20 cellular contexts compared by ENCODE assay signal in the genomic region with DNA sequence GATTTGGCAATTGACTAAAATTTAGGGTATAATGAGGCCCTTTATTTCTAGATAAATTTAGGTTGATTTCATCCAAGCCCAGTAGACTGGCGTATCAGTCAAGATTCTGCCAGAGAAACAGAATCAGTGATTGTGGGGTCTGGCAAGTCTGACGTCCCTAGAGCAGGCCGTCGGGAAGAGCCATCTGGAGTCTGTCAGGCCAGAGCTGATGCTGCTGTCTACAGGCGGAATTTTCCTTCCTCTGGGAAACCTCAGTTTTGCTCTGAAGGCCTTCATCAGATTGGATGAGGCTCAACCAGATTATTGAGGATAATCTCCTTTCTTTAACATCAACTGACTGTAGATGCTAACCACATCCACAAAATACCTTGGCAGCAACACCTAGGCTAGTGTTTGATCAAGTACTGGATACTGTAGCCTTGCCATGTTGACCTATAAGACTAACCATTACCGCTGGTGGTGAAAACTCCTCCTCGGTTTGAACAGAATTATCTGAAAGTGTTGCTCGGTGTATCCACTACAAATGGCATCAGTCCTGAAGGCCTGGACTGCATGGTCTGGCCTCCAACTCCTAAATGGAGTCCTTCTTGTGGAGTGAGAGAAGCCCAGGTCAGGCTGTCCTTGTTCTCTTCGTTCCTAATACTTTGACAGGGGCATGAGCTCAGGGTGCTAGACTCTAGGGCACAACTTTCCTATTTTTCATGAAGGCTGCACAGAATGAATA.
"Had no signal": no experiment of that assay in that cellular context is flagged by ENCODE, and none has a peak within 500 bp of the region (broad histone marks: within the 10 kb centered on the region; RNA-seq: fewer than 3 reads in every experiment).

No MANE protein-coding gene starts in this region.

- H3K4me1 Mint-ChIP-seq: activated CD4-positive, alpha-beta T cell treated with anti-CD3 and anti-CD28 coated beads, Interleukin-2, amount 10 ng/mL, durations not matched to agents 24 days and 14 days; activated naive CD8-positive, alpha-beta T cell treated with anti-CD3 and anti-CD28 coated beads for 36 hours; activated T-helper 17 cell treated with anti-CD3 and anti-CD28 coated beads, Interleukin-2, amount 50 U/mL, for 72 hours; T-cell had no signal

- H3K27ac ChIP-seq: tibial nerve, vagina had no signal

- DNase-seq: activated CD4-positive, alpha-beta T cell treated with anti-CD3 and anti-CD28 coated beads, Interleukin-2, amount 10 ng/mL, durations not matched to agents 24 days and 14 days; activated CD4-positive, CD25-positive, alpha-beta regulatory T cell; activated CD8-positive, alpha-beta T cell treated with anti-CD3 and anti-CD28 coated beads for 36 hours; activated naive CD4-positive, alpha-beta T cell; activated naive CD8-positive, alpha-beta T cell treated with anti-CD3 and anti-CD28 coated beads for 36 hours; activated T-cell treated with anti-CD3 and anti-CD28 coated beads, Interleukin-2, amount 50 U/mL, for 1 hour; amygdala; central memory CD4-positive, alpha-beta T cell; endodermal cell; nephron progenitor cell; nucleus accumbens; stimulated activated CD4-positive, alpha-beta T cell treated with anti-CD3 and anti-CD28 coated beads, Interleukin-12 subunit alpha, Interleukin-12 subunit beta, amount 100 ng/mL, for 4 hours; stimulated activated CD4-positive, alpha-beta T cell treated with anti-CD3 and anti-CD28 coated beads, Interleukin-2, amount 100 ng/mL, for 24 hours; stimulated activated naive CD4-positive, alpha-beta T cell treated with Interleukin-2 at 50 U/mL for 16 hours; T-cell; T-helper 9 cell had no signal

- H3K4me3 ChIP-seq: lung, tibial nerve, vagina had no signal

- H3K36me3 Mint-ChIP-seq: activated naive CD8-positive, alpha-beta T cell treated with anti-CD3 and anti-CD28 coated beads for 36 hours; T-cell had no signal

- H3K27ac Mint-ChIP-seq: activated CD4-positive, alpha-beta T cell treated with anti-CD3 and anti-CD28 coated beads, Interleukin-2, amount 10 ng/mL, durations not matched to agents 24 days and 14 days; activated CD8-positive, alpha-beta T cell treated with anti-CD3 and anti-CD28 coated beads for 36 hours; activated naive CD8-positive, alpha-beta T cell treated with anti-CD3 and anti-CD28 coated beads for 36 hours; activated T-helper 17 cell treated with anti-CD3 and anti-CD28 coated beads, Interleukin-2, amount 50 U/mL, for 72 hours; endodermal cell; nephron progenitor cell; T-cell had no signal

- H3K4me3 Mint-ChIP-seq: activated CD4-positive, alpha-beta T cell treated with anti-CD3 and anti-CD28 coated beads, Interleukin-2, amount 10 ng/mL, durations not matched to agents 24 days and 14 days; activated CD8-positive, alpha-beta T cell treated with anti-CD3 and anti-CD28 coated beads for 36 hours; activated naive CD8-positive, alpha-beta T cell treated with anti-CD3 and anti-CD28 coated beads for 36 hours; activated T-helper 17 cell treated with anti-CD3 and anti-CD28 coated beads, Interleukin-2, amount 50 U/mL, for 72 hours; endodermal cell; nephron progenitor cell; T-cell had no signal

- H3K9me3 Mint-ChIP-seq: activated CD4-positive, alpha-beta T cell treated with anti-CD3 and anti-CD28 coated beads, Interleukin-2, amount 10 ng/mL, durations not matched to agents 24 days and 14 days; activated CD8-positive, alpha-beta T cell treated with anti-CD3 and anti-CD28 coated beads for 36 hours; activated naive CD8-positive, alpha-beta T cell treated with anti-CD3 and anti-CD28 coated beads for 36 hours; activated T-helper 17 cell treated with anti-CD3 and anti-CD28 coated beads, Interleukin-2, amount 50 U/mL, for 72 hours; endodermal cell; nephron progenitor cell; T-cell had no signal

- H3K9me3 ChIP-seq: tibial nerve, vagina had no signal

- H3K27me3 ChIP-seq: tibial nerve, vagina had no signal

- H3K36me3 ChIP-seq: tibial nerve, vagina had no signal

- H3K27me3 Mint-ChIP-seq: activated naive CD8-positive, alpha-beta T cell treated with anti-CD3 and anti-CD28 coated beads for 36 hours had no signal
